ENCODE assay signal across 9 cellular contexts in the genomic region with DNA sequence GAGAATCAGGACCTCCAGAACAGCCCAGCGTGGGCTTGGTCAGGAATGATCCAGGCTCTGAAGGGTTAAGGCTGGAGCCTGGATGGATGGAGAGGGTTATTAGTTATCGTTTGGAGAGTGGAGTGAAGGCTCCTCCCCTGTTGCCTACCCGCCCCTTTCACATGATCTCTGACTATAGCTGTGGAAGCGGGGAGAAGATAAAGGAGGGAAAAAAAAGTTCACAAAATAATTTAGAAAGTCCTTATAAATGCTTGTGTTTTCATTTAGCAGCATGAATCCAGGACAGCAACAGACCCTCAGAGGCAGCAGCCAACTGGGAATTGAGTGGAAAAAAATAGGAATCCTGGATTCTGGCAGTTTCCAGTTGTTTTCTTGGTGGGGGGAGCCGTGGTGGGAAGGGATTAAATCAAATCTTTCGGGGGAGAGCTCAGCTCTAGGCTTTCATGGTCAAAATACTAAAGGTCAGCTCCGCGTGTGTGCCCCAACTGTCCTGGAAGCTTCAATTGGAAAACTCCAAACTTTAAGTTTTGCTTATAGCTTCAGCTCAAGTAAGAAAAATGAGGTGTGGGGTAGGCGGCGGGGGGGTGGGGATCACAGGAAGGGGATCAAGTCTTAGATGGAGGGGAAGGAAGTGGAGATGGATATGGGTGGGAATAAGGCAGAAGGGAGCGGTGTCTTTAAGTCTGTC. TPM values are rescaled to one million over a fixed set of nuclear protein-coding genes. Genes with fewer than 3 reads are reported as not detected.
DNase-seq lines count a peak whose midpoint lies in the region; ATAC-seq and TF ChIP-seq lines count a peak whose summit lies in the region.
"Had no signal": no experiment of that assay in that cellular context is flagged by ENCODE, and none has a peak within 500 bp of the region (broad histone marks: within the 10 kb centered on the region; RNA-seq: fewer than 3 reads in every experiment).

No MANE protein-coding gene starts in this region.

- H3K27ac ChIP-seq in ACC112 (ENCODE audit: low read depth, low read length) (peak overlapping the region; percentile 97), esophagus (ENCODE audit: low read depth in 2 of 2, low read length in 1 of 2) (peak overlapping the region; percentile 78 to 79), PC-9 (no peak overlapping the region)
- no peak overlapping the region for H3K27ac ChIP-seq in naive thymus-derived CD4-positive, alpha-beta T cell (ENCODE audit: low read depth, low read length)
- H3K27ac ChIP-seq: VCaP had no signal

- peak overlapping the region; percentile 86 to 92 (median 91) for H3K4me3 Mint-ChIP-seq in nephron
- H3K4me3 Mint-ChIP-seq in naive thymus-derived CD4-positive, alpha-beta T cell = no peak overlapping the region

- peaks cover 73% of the 10 kb centered on the region for H3K4me1 Mint-ChIP-seq in nephron
- peaks cover 0 to 2% (median 0%) of the 10 kb centered on the region in 7 donors for H3K4me1 Mint-ChIP-seq in naive thymus-derived CD4-positive, alpha-beta T cell

- peaks cover 61% of the 10 kb centered on the region for H3K4me1 ChIP-seq in ACC112 (ENCODE audit: control insufficient read depth, insufficient read depth, low read length, unreplicated experiment)
- H3K4me1 ChIP-seq in esophagus (ENCODE audit: control insufficient read depth in 2 of 2, insufficient read depth in 2 of 2, low read length in 1 of 2) = no peaks in the 10 kb centered on the region
- H3K4me1 ChIP-seq in naive thymus-derived CD4-positive, alpha-beta T cell (ENCODE audit: control insufficient read depth in 2 of 2, insufficient read depth in 2 of 2, low read length in 2 of 2) = no peaks in the 10 kb centered on the region
- no peaks in the 10 kb centered on the region for H3K4me1 ChIP-seq in PC-9 (replicated peaks; ENCODE audit: insufficient read depth)

- no peak overlapping the region for H3K4me2 ChIP-seq in PC-9

- no peaks in the 10 kb centered on the region for H4K20me1 ChIP-seq in PC-9 (ENCODE audit: insufficient read depth)

- 52 to 57% methylated on average over 11 of the region's 11 CpGs for WGBS in esophagus, 2 donors

- POLR2A ChIA-PET in naive thymus-derived CD4-positive, alpha-beta T cell (lab: Charles Lee) = no interaction called here
- POLR2A ChIA-PET in PC-9 (lab: Charles Lee; ENCODE audit: unreplicated experiment) = no interaction called here

- H3K36me3 ChIP-seq in ACC112 (ENCODE audit: insufficient read depth, low read length) (no peaks in the 10 kb centered on the region), esophagus (ENCODE audit: control insufficient read depth in 2 of 2, insufficient read depth in 2 of 2, low read length in 1 of 2) (no peaks in the 10 kb centered on the region), PC-9 (ENCODE audit: low read depth) (no peaks in the 10 kb centered on the region)
- no peaks in the 10 kb centered on the region for H3K36me3 ChIP-seq in naive thymus-derived CD4-positive, alpha-beta T cell (ENCODE audit: control insufficient read depth in 2 of 3, insufficient read depth in 3 of 3, low read length in 3 of 3)

- H3K79me2 ChIP-seq in ACC112 (ENCODE audit: control insufficient read depth, insufficient read depth, low read length, unreplicated experiment) (peaks cover 45% of the 10 kb centered on the region), PC-9 (ENCODE audit: low read depth) (no peaks in the 10 kb centered on the region)

- intact Hi-C loops in naive thymus-derived CD4-positive, alpha-beta T cell (cut with micrococcal nuclease) = no loop called here
- intact Hi-C loops in PC-9 (cut with micrococcal nuclease; ENCODE audit: unreplicated experiment) = loop anchor here (10.0 kb wide), 1 partner anchor 93 kb away; no protein-coding TSS in a partner anchor

- no TSS peak for BruUV-seq in PC-9 (replicated peaks; lab: Mats Ljungman, UMichigan)

- H3K27me3 ChIP-seq in ACC112 (ENCODE audit: insufficient read depth, low read length) = no peaks in the 10 kb centered on the region
- H3K27me3 ChIP-seq in esophagus (ENCODE audit: control insufficient read depth in 1 of 2, insufficient read depth in 2 of 2, low read length in 2 of 2) = no peaks in the 10 kb centered on the region
- H3K27me3 ChIP-seq in naive thymus-derived CD4-positive, alpha-beta T cell (ENCODE audit: control insufficient read depth in 2 of 2, insufficient read depth in 2 of 2, low read length in 2 of 2) = no peaks in the 10 kb centered on the region
- H3K27me3 ChIP-seq in PC-9 (ENCODE audit: insufficient read depth, low read depth) = no peaks in the 10 kb centered on the region

- H3K27ac Mint-ChIP-seq in nephron = peak overlapping the region; percentile 96 to 97 (median 97)
- H3K27ac Mint-ChIP-seq in naive thymus-derived CD4-positive, alpha-beta T cell = no peak overlapping the region

- DNase-seq in NCI-H226 (peak; percentile 62), PC-9 (no peak), mesenteric fat pad (ENCODE audit: low spot score) (no peak)
- no peak for DNase-seq in naive thymus-derived CD4-positive, alpha-beta T cell

- CTCF ChIA-PET in naive thymus-derived CD4-positive, alpha-beta T cell (lab: Charles Lee) = interaction anchor here (0.7 kb wide), 1 partner anchor 10 kb away, joined by 3 read pairs; no protein-coding TSS in a partner anchor
- CTCF ChIA-PET in PC-9 (lab: Charles Lee) = no interaction called here

- ATAC-seq in naive thymus-derived CD4-positive, alpha-beta T cell = no peak
- ATAC-seq in GM18498 (IDR thresholded peaks at IDR 0.05; ENCODE audit: unreplicated experiment) = no peak

- H3K9me2 ChIP-seq in PC-9 (ENCODE audit: insufficient read depth) = no peaks in the 10 kb centered on the region

- TF ChIP-seq CTCF in nephron (IDR thresholded peaks at IDR 0.05; ENCODE audit: unreplicated experiment in 3 of 3) (no peak), PC-9 (conservative IDR thresholded peaks at IDR 0.05) (no peak)

- peak overlapping the region; percentile 80 for H2AFZ ChIP-seq in ACC112 (ENCODE audit: low read length, unreplicated experiment)
- H2AFZ ChIP-seq in PC-9 = no peak overlapping the region

- H3K9me3 Mint-ChIP-seq in nephron = no peaks in the 10 kb centered on the region
- no peaks in the 10 kb centered on the region for H3K9me3 Mint-ChIP-seq in naive thymus-derived CD4-positive, alpha-beta T cell

- no peaks in the 10 kb centered on the region for H3K36me3 Mint-ChIP-seq in nephron (ENCODE audit: low read depth)
- no peaks in the 10 kb centered on the region for H3K36me3 Mint-ChIP-seq in naive thymus-derived CD4-positive, alpha-beta T cell

- H3K9me3 ChIP-seq in esophagus (ENCODE audit: control insufficient read depth in 2 of 2, insufficient read depth in 1 of 2, low read depth in 1 of 2, low read length in 1 of 2) (no peaks in the 10 kb centered on the region), PC-9 (ENCODE audit: insufficient read depth, low read depth) (no peaks in the 10 kb centered on the region)
- no peaks in the 10 kb centered on the region for H3K9me3 ChIP-seq in naive thymus-derived CD4-positive, alpha-beta T cell (ENCODE audit: control insufficient read depth in 2 of 3, low read length in 3 of 3)

- H3K4me3 ChIP-seq in ACC112 (ENCODE audit: low read depth, low read length) (peak overlapping the region; percentile 96), esophagus (ENCODE audit: low read depth in 1 of 2, low read length in 2 of 2) (peak overlapping the region in 1 of 2 donors; percentile 47), PC-9 (no peak overlapping the region)
- no peak overlapping the region for H3K4me3 ChIP-seq in naive thymus-derived CD4-positive, alpha-beta T cell (ENCODE audit: low read length)

- no peaks in the 10 kb centered on the region for H3F3A ChIP-seq in PC-9 (ENCODE audit: insufficient read depth, low read depth)

- no peaks in the 10 kb centered on the region for H3K27me3 Mint-ChIP-seq in nephron (ENCODE audit: low read depth)
- peaks cover 4 to 18% (median 6%) of the 10 kb centered on the region in 5 donors for H3K27me3 Mint-ChIP-seq in naive thymus-derived CD4-positive, alpha-beta T cell

RNA-seq across cellular contexts. Expression of a gene that starts 0.6 kb away (rescaled TPM):
- 1 to 10 TPM; 2.8 to 4.0 TPM for polyA plus RNA-seq in esophagus
- under 1 TPM; 0.24 to 0.44 (median 0.35) TPM for total RNA-seq in naive thymus-derived CD4-positive, alpha-beta T cell
- not detected for polyA plus RNA-seq in naive thymus-derived CD4-positive, alpha-beta T cell
- total RNA-seq in PC-9 (2021) = 0.05 and 0.35 TPM in 2 replicates
- total RNA-seq in mesenteric fat pad = 187 TPM

Comparison
In these comparisons a context has a peak if more than half of its experiments do, and no peak if none do; other contexts are left out.
1. H3K27ac ChIP-seq: peak in ACC112 (single experiment) and esophagus (2 of 2); none in naive thymus-derived CD4-positive, alpha-beta T cell (single experiment) and PC-9 (single experiment).
2. H3K27ac Mint-ChIP-seq: peak in nephron (3 of 3); none in naive thymus-derived CD4-positive, alpha-beta T cell (0 of 9).
3. H3K4me3 Mint-ChIP-seq: peak in nephron (3 of 3); none in naive thymus-derived CD4-positive, alpha-beta T cell (0 of 10).
4. RNA of a gene that starts 0.6 kb away (total RNA-seq): 187 TPM in mesenteric fat pad (single experiment); 0.24 to 0.44 TPM in naive thymus-derived CD4-positive, alpha-beta T cell and 0.05 to 0.35 TPM in PC-9; every median in the first group is over 100 times any median in the second.